ENCODE assay signal across 8 cellular contexts in genomic region chr4:112296949-112297483, GRCh38. TPM values are rescaled to one million over a fixed set of nuclear protein-coding genes. Genes with fewer than 3 reads are reported as not detected.
DNase-seq lines count a peak whose midpoint lies in the region; ATAC-seq and FAIRE-seq lines count a peak whose summit lies in the region.

TSS of gene ALPK1 (plus strand) at chr4:112297369.

- ATAC-seq in GM19452 (IDR thresholded peaks at IDR 0.05; ENCODE audit: unreplicated experiment) (peak; percentile 83), HG03460 (IDR thresholded peaks at IDR 0.05; ENCODE audit: unreplicated experiment) (peak; percentile 93)
- peak; percentile 95 to 97 for ATAC-seq in naive thymus-derived CD8-positive, alpha-beta T cell

- peak; percentile 98 for FAIRE-seq in endometrium (lab: Jason Lieb, UNC)

- H3K9me3 Mint-ChIP-seq in naive thymus-derived CD8-positive, alpha-beta T cell = no peaks in the 10 kb centered on the region

- H3K4me3 Mint-ChIP-seq in naive thymus-derived CD8-positive, alpha-beta T cell = peak within 1 kb of the TSS; percentile 80 to 93 (median 88)

- DNase-seq in CMK (ENCODE audit: low read depth) = peak; percentile 17
- peak; percentile 29 for DNase-seq in SK-N-DZ (ENCODE audit: low spot score)
- DNase-seq in naive thymus-derived CD8-positive, alpha-beta T cell = peak in 3 of 10 donors; percentile 40 to 53 (median 42)
- DNase-seq in iPS-NIHi7 (ENCODE audit: extremely low spot score) = no peak
- no peak for DNase-seq in NCI-H510A (lab: John Stamatoyannopoulos, UW)

- H3K27me3 Mint-ChIP-seq in naive thymus-derived CD8-positive, alpha-beta T cell = no peaks in the 10 kb centered on the region

- no peaks in the 10 kb centered on the region for H3K36me3 Mint-ChIP-seq in naive thymus-derived CD8-positive, alpha-beta T cell

- peak within 1 kb of the TSS; percentile 79 to 95 (median 93) for H3K27ac Mint-ChIP-seq in naive thymus-derived CD8-positive, alpha-beta T cell

- POLR2A ChIA-PET in naive thymus-derived CD8-positive, alpha-beta T cell (lab: Charles Lee) = interaction anchor here (1.8 to 2.5 kb wide), 2 partner anchors 10 to 12 kb away, joined by 6 to 26 read pairs; partner anchors contain the start of gene TIFA

- H3K4me1 Mint-ChIP-seq in naive thymus-derived CD8-positive, alpha-beta T cell = peaks cover 8 to 35% (median 24%) of the 10 kb centered on the region in 4 donors

RNA-seq across cellular contexts. Expression of gene ALPK1, which starts in this region (rescaled TPM):
- polyA plus RNA-seq in SK-N-DZ (2014; cell fraction: cytosol; rRNA removed) = 0.93 and 4.7 TPM in 2 replicates
- polyA plus RNA-seq in SK-N-DZ (2014; cell fraction: nucleus; rRNA removed) = 0.64 and 1.8 TPM in 2 replicates
- 10 to 100 TPM; 11.3 to 12.6 TPM for total RNA-seq in naive thymus-derived CD8-positive, alpha-beta T cell
- polyA plus RNA-seq in naive thymus-derived CD8-positive, alpha-beta T cell = 1 to 10 TPM; 2.3 to 4.9 (median 3.8) TPM

Comparison
In these comparisons a context has a peak if more than half of its experiments do, and no peak if none do; other contexts are left out.
1. DNase-seq: peak in CMK (single experiment) and SK-N-DZ (single experiment); none in iPS-NIHi7 (single experiment) and NCI-H510A (single experiment).
2. Peak in every context shown above with its lines, with median percentiles within 50 percentile points of each other: ATAC-seq.